ENCODE assay signal across 9 cellular contexts in genomic region chr18:55478301-55478660, GRCh38.
A peak's percentile ranks its signal among the peaks of the same experiment; 100 is the strongest.
DNase-seq lines count a peak whose midpoint lies in the region; ATAC-seq, FAIRE-seq and TF ChIP-seq lines count a peak whose summit lies in the region.
"Had no signal": no experiment of that assay in that cellular context is flagged by ENCODE, and none has a peak within 500 bp of the region (broad histone marks: within the 10 kb centered on the region; RNA-seq: fewer than 3 reads in every experiment).

No MANE protein-coding gene starts in this region.

- H4K20me1 ChIP-seq in keratinocyte (ENCODE audit: control insufficient read depth, extremely low read depth, insufficient read depth, low read length): no peaks in the 10 kb centered on the region

- peak overlapping the region; percentile 88 to 92 for H3K4me3 Mint-ChIP-seq in stimulated activated naive B cell treated with anti-CD40 and anti-IgM and Interleukin-4, amounts not matched to agents 10 μg/mL and 1 μg/mL and 100 μg/mL, for 72 hours

- H3K27me3 ChIP-seq in adipocyte (replicated peaks; ENCODE audit: control insufficient read depth, insufficient read depth, low read length) (no peaks in the 10 kb centered on the region), keratinocyte (ENCODE audit: control insufficient read depth, extremely low read depth, insufficient read depth, low read length) (no peaks in the 10 kb centered on the region)

- no peaks in the 10 kb centered on the region for H3K27me3 Mint-ChIP-seq in stimulated activated naive B cell treated with anti-CD40 and anti-IgM and Interleukin-4, amounts not matched to agents 10 μg/mL and 1 μg/mL and 100 μg/mL, for 72 hours

- H2AFZ ChIP-seq in keratinocyte (ENCODE audit: control insufficient read depth, low read length): peak overlapping the region; percentile 85

- H3K4me3 ChIP-seq in adipocyte (ENCODE audit: low read length) (peak overlapping the region; percentile 84), keratinocyte (ENCODE audit: control insufficient read depth in 2 of 3, extremely low read depth in 1 of 3, insufficient read depth in 2 of 3, low read depth in 1 of 3, low read length in 3 of 3) (peak overlapping the region in 2 of 3 experiments; percentile 70 to 84), kidney (ENCODE audit: low read length in 2 of 2) (peak overlapping the region in 1 of 2 donors; percentile 64)

- dilution Hi-C loops in keratinocyte (cut with MboI; ENCODE audit: extremely low pct_ligation_motif_present, low sequenced_read_pairs): no loop called here

- no peak for TF ChIP-seq CTCF in keratinocyte (optimal IDR thresholded peaks at IDR 0.05 in 1 of 3, IDR thresholded peaks at IDR 0.05 in 1 of 3, conservative IDR thresholded peaks at IDR 0.05 in 1 of 3; ENCODE audit: extremely low read depth in 1 of 3, insufficient read depth in 2 of 3, low read length in 3 of 3)
- TF ChIP-seq CTCF in kidney (IDR thresholded peaks at IDR 0.05; ENCODE audit: borderline replicate concordance, extremely low read depth, insufficient read depth): no peak

- H3K9me3 Mint-ChIP-seq in stimulated activated naive B cell treated with anti-CD40 and anti-IgM and Interleukin-4, amounts not matched to agents 10 μg/mL and 1 μg/mL and 100 μg/mL, for 72 hours: peaks cover 0 to 1% of the 10 kb centered on the region in 2 donors

- H3K9ac ChIP-seq in adipocyte (ENCODE audit: low read length): peak overlapping the region; percentile 75
- H3K9ac ChIP-seq in keratinocyte (ENCODE audit: control insufficient read depth, extremely low read depth, insufficient read depth, low read length): peak overlapping the region; percentile 63
- no peak overlapping the region for H3K9ac ChIP-seq in kidney (ENCODE audit: low read length in 2 of 2)

- peak overlapping the region; percentile 83 for H3K4me2 ChIP-seq in keratinocyte (ENCODE audit: control insufficient read depth, extremely low read depth, insufficient read depth, low read depth, low read length)

- H3K4me1 Mint-ChIP-seq in stimulated activated naive B cell treated with anti-CD40 and anti-IgM and Interleukin-4, amounts not matched to agents 10 μg/mL and 1 μg/mL and 100 μg/mL, for 72 hours: peaks cover 13 to 38% of the 10 kb centered on the region in 2 donors

- H3K9me3 ChIP-seq in adipocyte (ENCODE audit: control insufficient read depth, low read length) (no peaks in the 10 kb centered on the region), keratinocyte (ENCODE audit: control insufficient read depth, low read depth, low read length) (no peaks in the 10 kb centered on the region), kidney (ENCODE audit: control insufficient read depth in 1 of 2, low read length in 2 of 2) (no peaks in the 10 kb centered on the region)

- peaks cover 0 to 2% of the 10 kb centered on the region in 2 donors for H3K36me3 Mint-ChIP-seq in stimulated activated naive B cell treated with anti-CD40 and anti-IgM and Interleukin-4, amounts not matched to agents 10 μg/mL and 1 μg/mL and 100 μg/mL, for 72 hours

- peaks cover 13% of the 10 kb centered on the region for H3K4me1 ChIP-seq in adipocyte (ENCODE audit: control insufficient read depth, insufficient read depth, low read length)
- peaks cover 19% of the 10 kb centered on the region for H3K4me1 ChIP-seq in keratinocyte (ENCODE audit: control insufficient read depth, extremely low read depth, insufficient read depth, low read length)
- peaks cover 0 to 2% of the 10 kb centered on the region in 2 donors for H3K4me1 ChIP-seq in kidney (ENCODE audit: control insufficient read depth in 1 of 2, insufficient read depth in 1 of 2, low read depth in 1 of 2, low read length in 2 of 2)

- H3K27ac ChIP-seq in keratinocyte (ENCODE audit: control insufficient read depth, insufficient read depth, low read length) (no peak overlapping the region), kidney (ENCODE audit: low read depth in 2 of 2, low read length in 2 of 2) (peak overlapping the region in 1 of 2 donors; percentile 87)

- no peak for ATAC-seq in stimulated activated naive B cell treated with anti-CD40 and anti-IgM and Interleukin-4, amounts not matched to agents 10 μg/mL and 1 μg/mL and 100 μg/mL, for 72 hours (replicated peaks)
- no peak for ATAC-seq in GM21723 (IDR thresholded peaks at IDR 0.05; ENCODE audit: unreplicated experiment)

- peak; percentile 3 for DNase-seq in HS-5 (ENCODE audit: low read depth)
- DNase-seq in adipocyte (ENCODE audit: low read depth): no peak
- DNase-seq in keratinocyte (ENCODE audit: low read depth, low spot score): no peak
- no peak for DNase-seq in stimulated activated naive B cell treated with anti-CD40 and anti-IgM and Interleukin-4, amounts not matched to agents 10 μg/mL and 1 μg/mL and 100 μg/mL, for 72 hours
- no peak for DNase-seq in H4 (ENCODE audit: low spot score)
- DNase-seq in kidney: no peak
- DNase-seq: activated effector memory CD4-positive, alpha-beta T cell treated with Interleukin-2 at 50 U/mL for 16 hours; occipital lobe had no signal

- H3K36me3 ChIP-seq in adipocyte (ENCODE audit: control insufficient read depth, insufficient read depth, low read length, severe bottlenecking) (no peaks in the 10 kb centered on the region), keratinocyte (ENCODE audit: control insufficient read depth in 2 of 2, extremely low read depth in 1 of 2, insufficient read depth in 2 of 2, low read length in 2 of 2) (no peaks in the 10 kb centered on the region), kidney (ENCODE audit: control insufficient read depth in 1 of 2, insufficient read depth in 2 of 2, low read length in 2 of 2) (no peaks in the 10 kb centered on the region)

- intact Hi-C loops in kidney (cut with DNase I): no loop called here

- H3K79me2 ChIP-seq in keratinocyte (ENCODE audit: control insufficient read depth, insufficient read depth, low read length): no peaks in the 10 kb centered on the region

- no peak for FAIRE-seq in keratinocyte (lab: Jason Lieb, UNC)
- no peak for FAIRE-seq in kidney (lab: Jason Lieb, UNC)

- H3K27ac Mint-ChIP-seq in stimulated activated naive B cell treated with anti-CD40 and anti-IgM and Interleukin-4, amounts not matched to agents 10 μg/mL and 1 μg/mL and 100 μg/mL, for 72 hours: no peak overlapping the region

- H3K9me1 ChIP-seq in keratinocyte (ENCODE audit: control insufficient read depth, extremely low read depth, insufficient read depth, low read length): no peaks in the 10 kb centered on the region

Comparison
In these comparisons a context has a peak if more than half of its experiments do, and no peak if none do; other contexts are left out.
1. H3K9ac ChIP-seq: peak in adipocyte (single experiment) and keratinocyte (single experiment); none in kidney (0 of 2).